1 cellular context compared by ENCODE assay signal in the genomic region with DNA sequence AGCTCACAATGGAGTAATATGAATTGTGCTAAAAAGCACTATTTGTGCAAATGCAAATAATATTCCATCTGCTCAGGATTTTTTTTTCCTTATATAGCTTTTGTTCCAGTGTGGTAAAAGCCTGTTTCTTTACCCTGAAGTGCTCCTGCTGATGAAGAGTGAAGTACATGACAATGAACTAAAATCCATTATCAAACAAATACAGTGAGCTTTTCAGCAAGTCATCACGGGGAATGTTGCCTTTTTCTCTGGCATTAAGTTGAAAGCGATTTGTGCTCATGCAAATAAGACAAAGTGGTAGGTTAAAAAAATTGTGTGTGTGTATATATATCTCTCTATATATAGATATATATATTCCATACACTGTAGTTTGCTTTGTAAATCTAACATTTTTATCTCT.
TF ChIP-seq lines count a peak whose summit lies in the region.

No MANE protein-coding gene starts in this region.

TF ChIP-seq in GM23338, 12 proteins besides CTCF, POLR2A, EP300 and RAD21:
- TF ChIP-seq REST (IDR thresholded peaks at IDR 0.05; ENCODE audit: unreplicated experiment) (no peak), CREB1 (CRISPR knock-in tag; IDR thresholded peaks at IDR 0.05; ENCODE audit: low read depth) (no peak), POLR2AphosphoS5 (IDR thresholded peaks at IDR 0.05; ENCODE audit: low read depth) (no peak), ZNF114 (CRISPR knock-in tag; IDR thresholded peaks at IDR 0.05) (no peak), EZH2 (IDR thresholded peaks at IDR 0.05; ENCODE audit: low read depth, unreplicated experiment) (no peak), STAT1 (IDR thresholded peaks at IDR 0.05; ENCODE audit: unreplicated experiment) (no peak)
- TF ChIP-seq, protein P1, sequence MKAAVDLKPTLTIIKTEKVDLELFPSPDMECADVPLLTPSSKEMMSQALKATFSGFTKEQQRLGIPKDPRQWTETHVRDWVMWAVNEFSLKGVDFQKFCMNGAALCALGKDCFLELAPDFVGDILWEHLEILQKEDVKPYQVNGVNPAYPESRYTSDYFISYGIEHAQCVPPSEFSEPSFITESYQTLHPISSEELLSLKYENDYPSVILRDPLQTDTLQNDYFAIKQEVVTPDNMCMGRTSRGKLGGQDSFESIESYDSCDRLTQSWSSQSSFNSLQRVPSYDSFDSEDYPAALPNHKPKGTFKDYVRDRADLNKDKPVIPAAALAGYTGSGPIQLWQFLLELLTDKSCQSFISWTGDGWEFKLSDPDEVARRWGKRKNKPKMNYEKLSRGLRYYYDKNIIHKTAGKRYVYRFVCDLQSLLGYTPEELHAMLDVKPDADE (IDR thresholded peaks at IDR 0.05): no peak
